8 cellular contexts compared by ENCODE assay signal in the genomic region with DNA sequence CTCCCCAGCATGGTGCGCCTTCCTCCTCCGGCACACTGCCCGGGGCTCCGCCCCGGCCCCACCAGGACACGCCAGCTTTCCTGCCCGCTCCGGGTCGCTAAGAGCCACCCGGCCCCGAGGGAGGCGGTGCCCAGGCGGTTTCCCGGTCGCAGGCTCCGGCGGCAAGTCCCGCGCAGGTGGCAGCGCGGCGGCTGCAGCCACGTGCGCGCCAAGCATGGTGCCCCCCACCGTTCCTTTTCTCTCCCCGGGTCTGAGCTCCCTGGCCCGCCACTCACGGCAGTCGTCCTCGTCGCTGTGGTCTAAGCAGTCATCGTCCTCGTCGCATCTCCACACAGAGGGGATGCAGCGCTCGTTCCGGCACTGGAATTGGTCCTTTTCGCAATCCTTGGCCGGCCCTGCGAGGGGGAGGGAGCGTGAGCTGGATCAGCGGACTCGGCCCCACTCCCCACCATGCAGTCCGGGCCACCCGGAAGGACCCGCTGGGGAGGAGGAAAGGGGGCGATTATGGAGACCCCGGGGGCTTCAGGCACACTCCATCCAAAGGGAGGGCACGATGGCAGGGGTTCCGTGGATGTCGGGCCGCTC. TPM values are rescaled to one million over a fixed set of nuclear protein-coding genes. Genes with fewer than 3 reads are reported as not detected.
A peak's percentile ranks its signal among the peaks of the same experiment; 100 is the strongest.
DNase-seq lines count a peak whose midpoint lies in the region; ATAC-seq, FAIRE-seq and TF ChIP-seq lines count a peak whose summit lies in the region.

No MANE protein-coding gene starts in this region.

- TF ChIP-seq CTCF in AG04450 (IDR thresholded peaks at IDR 0.05; ENCODE audit: low read depth, low read length): no peak

- POLR2A ChIA-PET in AG04450 (lab: Yijun Ruan, JAX): interaction anchor here (0.7 kb wide), 1 partner anchor 15 kb away, joined by 5 read pairs; no protein-coding TSS in a partner anchor

- H3K27ac ChIP-seq in AG04450 (ENCODE audit: low read depth, low read length) (no peak overlapping the region), small intestine (ENCODE audit: low read depth in 1 of 2, low read length in 1 of 2) (peak overlapping the region in 1 of 2 donors; percentile 75)

- no peaks in the 10 kb centered on the region for H3K27me3 ChIP-seq in AG04450 (ENCODE audit: control insufficient read depth, insufficient read depth, low read length)
- no peaks in the 10 kb centered on the region for H3K27me3 ChIP-seq in small intestine (ENCODE audit: control insufficient read depth in 2 of 2, insufficient read depth in 2 of 2, low read length in 2 of 2)

- peak; percentile 30 for TF ChIP-seq POLR2A in GM15510 (IDR thresholded peaks at IDR 0.05; ENCODE audit: borderline replicate concordance, extremely low read depth, insufficient read length)

- ATAC-seq in HG02763 (IDR thresholded peaks at IDR 0.05; ENCODE audit: unreplicated experiment): peak; percentile 22

- 0 to 1% (median 1%) methylated on average over 46 to 53 of the region's 53 CpGs for WGBS in small intestine, 3 donors

- no peaks in the 10 kb centered on the region for H3K4me1 ChIP-seq in small intestine (ENCODE audit: control insufficient read depth in 2 of 2, insufficient read depth in 1 of 2, low read depth in 1 of 2, low read length in 1 of 2)

- no peaks in the 10 kb centered on the region; the same call in 1 of the 2 replicates for H3K9me3 ChIP-seq in AG04450 (ENCODE audit: control insufficient read depth, insufficient read depth, low read length)
- H3K9me3 ChIP-seq in small intestine (ENCODE audit: control insufficient read depth, low read depth): no peaks in the 10 kb centered on the region

- no peak for FAIRE-seq in small intestine (lab: Jason Lieb, UNC)

- no peak for DNase-seq in AG04450 (ENCODE audit: low read depth, low spot score)
- DNase-seq in NCI-H2171 (lab: John Stamatoyannopoulos, UW): peak; percentile 72
- DNase-seq in activated gamma-delta T cell treated with Interleukin-2 at 50 U/mL for 16 hours: peak; percentile 16
- DNase-seq in hepatic stellate cell (ENCODE audit: low spot score): peak; percentile 31
- DNase-seq in small intestine: peak; percentile 43
- DNase-seq in NCI-H446 treated with DMSO at 0.1 percent for 48 hours (lab: John Stamatoyannopoulos, UW): no peak

- CTCF ChIA-PET in AG04450 (lab: Charles Lee): interaction anchor here (0.6 kb wide), 1 partner anchor 389 kb away, joined by 4 read pairs; no protein-coding TSS in a partner anchor

- H3K36me3 ChIP-seq in small intestine (ENCODE audit: control insufficient read depth in 2 of 2, insufficient read depth in 2 of 2, low read length in 2 of 2): no peaks in the 10 kb centered on the region

- H3K4me3 ChIP-seq in AG04450 (ENCODE audit: low read depth, low read length) (peak overlapping the region; percentile 71), small intestine (ENCODE audit: low read depth in 1 of 2, low read length in 2 of 2) (peak overlapping the region; percentile 40 to 64)

RNA-seq across cellular contexts. Expression of a gene that starts 1.2 kb away (rescaled TPM):
- 5.0 and 6.4 TPM in 2 replicates for polyA plus RNA-seq in AG04450 (2011; rRNA removed)
- polyA minus RNA-seq in AG04450 (2011; rRNA and poly(A)+ RNA removed): 13.2 and 19.0 TPM in 2 replicates
- 1 to 10 TPM in 1 of 3 donors, under 1 TPM in 1, not detected in 1; 0.27 to 4.5 TPM for polyA plus RNA-seq in small intestine

Comparison
In these comparisons a context has a peak if more than half of its experiments do, and no peak if none do; other contexts are left out.
1. DNase-seq: peak in NCI-H2171 (single experiment), activated gamma-delta T cell treated with Interleukin-2 at 50 U/mL for 16 hours (single experiment), hepatic stellate cell (single experiment) and small intestine (single experiment); none in AG04450 (single experiment) and NCI-H446 treated with DMSO at 0.1 percent for 48 hours (single experiment).